Comparison of ENCODE assay signal across 3 cellular contexts in the genomic region with DNA sequence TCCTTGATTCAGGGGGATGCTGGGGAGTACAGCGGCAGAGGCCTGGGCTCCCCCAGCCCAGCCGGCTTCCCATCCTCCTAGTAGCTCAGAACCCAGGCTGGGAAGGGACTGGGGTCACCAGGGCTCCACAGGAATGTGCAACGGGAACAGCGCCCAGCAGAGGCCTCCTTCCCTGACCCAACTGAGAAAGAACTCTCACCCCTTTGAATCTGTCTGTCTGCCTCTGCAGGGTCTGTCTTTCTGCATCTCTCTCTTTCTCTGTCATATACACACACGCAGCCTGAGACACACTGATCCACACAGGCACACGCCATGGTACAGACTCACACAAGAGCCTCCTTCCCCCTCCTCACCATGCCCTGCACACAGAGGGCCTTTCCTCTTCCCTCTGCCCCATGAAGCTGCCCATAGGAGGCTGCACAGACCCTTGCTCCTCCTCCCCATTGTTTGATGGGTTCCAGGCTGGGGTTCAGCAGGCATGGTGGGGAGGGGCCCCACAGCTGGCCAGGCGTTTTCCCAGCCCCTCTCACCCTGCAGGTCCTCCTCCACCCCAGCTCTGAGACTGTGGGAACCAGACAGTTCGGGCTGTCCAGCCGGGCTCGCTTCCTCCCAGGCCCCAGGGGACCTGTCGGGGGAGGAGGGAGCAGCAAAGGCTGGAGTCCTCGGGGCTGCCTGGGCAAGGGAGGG.
TF ChIP-seq lines count a peak whose summit lies in the region.

No MANE protein-coding gene starts in this region.

TF ChIP-seq in IMR-90, 13 proteins besides CTCF, POLR2A, EP300 and RAD21:
- TF ChIP-seq MAFK (IDR thresholded peaks at IDR 0.05; ENCODE audit: low read depth, low read length) (no peak), CHD1 (IDR thresholded peaks at IDR 0.05; ENCODE audit: low read depth, low read length) (no peak), NFE2L2 (IDR thresholded peaks at IDR 0.05; ENCODE audit: low read depth, low read length) (no peak), MXI1 (IDR thresholded peaks at IDR 0.05; ENCODE audit: borderline replicate concordance, low read depth, low read length) (no peak), FOS (IDR thresholded peaks at IDR 0.05; ENCODE audit: low read depth, low read length) (no peak), SMC3 (IDR thresholded peaks at IDR 0.05; ENCODE audit: low read depth, low read length) (no peak), RCOR1 (IDR thresholded peaks at IDR 0.05; ENCODE audit: insufficient replicate concordance, low read length) (no peak), MAZ (IDR thresholded peaks at IDR 0.05; ENCODE audit: borderline replicate concordance, low read depth, low read length) (no peak), BHLHE40 (IDR thresholded peaks at IDR 0.05; ENCODE audit: low read depth, low read length) (no peak), CEBPB (IDR thresholded peaks at IDR 0.05; ENCODE audit: low read depth, low read length) (no peak), RFX5 (IDR thresholded peaks at IDR 0.05; ENCODE audit: low read depth, low read length) (no peak)
- TF ChIP-seq, protein P1, sequence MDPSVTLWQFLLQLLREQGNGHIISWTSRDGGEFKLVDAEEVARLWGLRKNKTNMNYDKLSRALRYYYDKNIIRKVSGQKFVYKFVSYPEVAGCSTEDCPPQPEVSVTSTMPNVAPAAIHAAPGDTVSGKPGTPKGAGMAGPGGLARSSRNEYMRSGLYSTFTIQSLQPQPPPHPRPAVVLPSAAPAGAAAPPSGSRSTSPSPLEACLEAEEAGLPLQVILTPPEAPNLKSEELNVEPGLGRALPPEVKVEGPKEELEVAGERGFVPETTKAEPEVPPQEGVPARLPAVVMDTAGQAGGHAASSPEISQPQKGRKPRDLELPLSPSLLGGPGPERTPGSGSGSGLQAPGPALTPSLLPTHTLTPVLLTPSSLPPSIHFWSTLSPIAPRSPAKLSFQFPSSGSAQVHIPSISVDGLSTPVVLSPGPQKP (IDR thresholded peaks at IDR 0.05; ENCODE audit: borderline replicate concordance, low read depth, low read length): no peak
- TF ChIP-seq, protein P2, sequence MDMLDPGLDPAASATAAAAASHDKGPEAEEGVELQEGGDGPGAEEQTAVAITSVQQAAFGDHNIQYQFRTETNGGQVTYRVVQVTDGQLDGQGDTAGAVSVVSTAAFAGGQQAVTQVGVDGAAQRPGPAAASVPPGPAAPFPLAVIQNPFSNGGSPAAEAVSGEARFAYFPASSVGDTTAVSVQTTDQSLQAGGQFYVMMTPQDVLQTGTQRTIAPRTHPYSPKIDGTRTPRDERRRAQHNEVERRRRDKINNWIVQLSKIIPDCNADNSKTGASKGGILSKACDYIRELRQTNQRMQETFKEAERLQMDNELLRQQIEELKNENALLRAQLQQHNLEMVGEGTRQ (IDR thresholded peaks at IDR 0.05; ENCODE audit: low read depth, low read length): no peak

TF ChIP-seq in H1, 55 proteins besides CTCF, POLR2A, EP300 and RAD21:
- TF ChIP-seq HDAC2 (IDR thresholded peaks at IDR 0.05; ENCODE audit: borderline replicate concordance in 1 of 2, low read depth in 2 of 2, low read length in 2 of 2) (no peak), YY1 (IDR thresholded peaks at IDR 0.05; ENCODE audit: low read depth, low read length) (no peak), RXRA (IDR thresholded peaks at IDR 0.05; ENCODE audit: insufficient read depth, low read depth, low read length) (no peak), TCF12 (IDR thresholded peaks at IDR 0.05; ENCODE audit: low read depth, low read length) (no peak)

TF ChIP-seq in liver, 16 proteins besides CTCF, POLR2A, EP300 and RAD21:
- TF ChIP-seq NR2F2 (IDR thresholded peaks at IDR 0.05) (peak; percentile 96), FOXA1 (IDR thresholded peaks at IDR 0.05) (no peak), RXRA (IDR thresholded peaks at IDR 0.05) (no peak)
